In genomic region chr11:15773024-15773423, GRCh38 we compare ENCODE assay signal across 24 cellular contexts.
"Had no signal": no experiment of that assay in that cellular context is flagged by ENCODE, and none has a peak within 500 bp of the region (broad histone marks: within the 10 kb centered on the region; RNA-seq: fewer than 3 reads in every experiment).

No MANE protein-coding gene starts in this region.

- H3K4me1 ChIP-seq: colonic mucosa, upper lobe of left lung had no signal

- H3K36me3 ChIP-seq: colonic mucosa, esophagus squamous epithelium, left ventricle myocardium inferior, lower lobe of right lung, neural progenitor cell, sigmoid colon, stomach, tibial artery, upper lobe of left lung had no signal

- H3K36me3 Mint-ChIP-seq: immature natural killer cell; naive thymus-derived CD8-positive, alpha-beta T cell; stimulated activated effector memory CD8-positive, alpha-beta T cell treated with anti-CD3 and anti-CD28 coated beads, Interleukin-12 subunit alpha, Interleukin-12 subunit beta, amount 100 ng/mL, for 72 hours had no signal

- H3K27me3 ChIP-seq: colonic mucosa, neural progenitor cell, stomach, tibial artery, upper lobe of left lung had no signal

- H3K9me3 ChIP-seq: colonic mucosa, esophagus squamous epithelium, left ventricle myocardium inferior, lower lobe of right lung, psoas muscle, sigmoid colon, stomach, tibial artery, upper lobe of left lung had no signal

- H3K4me2 ChIP-seq: neural progenitor cell had no signal

- H2AFZ ChIP-seq: neural progenitor cell had no signal

- H3K9ac ChIP-seq: neural progenitor cell had no signal

- H3K4me1 Mint-ChIP-seq: immature natural killer cell; naive thymus-derived CD8-positive, alpha-beta T cell; stimulated activated effector memory CD8-positive, alpha-beta T cell treated with anti-CD3 and anti-CD28 coated beads, Interleukin-12 subunit alpha, Interleukin-12 subunit beta, amount 100 ng/mL, for 72 hours had no signal

- H3K27ac ChIP-seq: colonic mucosa, esophagus squamous epithelium, lower lobe of right lung, neural progenitor cell, psoas muscle, sigmoid colon, stomach, tibial artery had no signal

- H3K4me3 Mint-ChIP-seq: immature natural killer cell; naive thymus-derived CD8-positive, alpha-beta T cell; stimulated activated effector memory CD8-positive, alpha-beta T cell treated with anti-CD3 and anti-CD28 coated beads, Interleukin-12 subunit alpha, Interleukin-12 subunit beta, amount 100 ng/mL, for 72 hours had no signal

- H3K9me3 Mint-ChIP-seq: naive thymus-derived CD8-positive, alpha-beta T cell; stimulated activated effector memory CD8-positive, alpha-beta T cell treated with anti-CD3 and anti-CD28 coated beads, Interleukin-12 subunit alpha, Interleukin-12 subunit beta, amount 100 ng/mL, for 72 hours had no signal

- H3K4me3 ChIP-seq: colonic mucosa, esophagus squamous epithelium, left ventricle myocardium inferior, lower lobe of right lung, neural progenitor cell, psoas muscle, sigmoid colon, stomach, tibial artery, upper lobe of left lung had no signal

- H3K27ac Mint-ChIP-seq: immature natural killer cell; naive thymus-derived CD8-positive, alpha-beta T cell; stimulated activated effector memory CD8-positive, alpha-beta T cell treated with anti-CD3 and anti-CD28 coated beads, Interleukin-12 subunit alpha, Interleukin-12 subunit beta, amount 100 ng/mL, for 72 hours had no signal

- DNase-seq: colonic mucosa; dermis blood vessel endothelial cell; effector memory CD4-positive, alpha-beta T cell; esophagus squamous epithelium; hypothalamus; immature natural killer cell; islet precursor cell; kidney glomerular epithelial cell; left colon; left ventricle myocardium inferior; lower lobe of right lung; naive thymus-derived CD8-positive, alpha-beta T cell; posterior cingulate gyrus; psoas muscle; right cardiac atrium; sigmoid colon; stimulated activated CD4-positive, alpha-beta T cell treated with anti-CD3 and anti-CD28 coated beads, Interleukin-2, amount 100 ng/mL, for 24 hours; stimulated activated CD4-positive, alpha-beta T cell treated with anti-CD3 and anti-CD28 coated beads, Interleukin-4, amount 100 ng/mL, for 24 hours; stimulated activated naive CD4-positive, alpha-beta T cell treated with Interleukin-2 at 50 U/mL for 16 hours; stomach; tibial artery; upper lobe of left lung had no signal

- ATAC-seq: left colon; naive thymus-derived CD8-positive, alpha-beta T cell; psoas muscle; right cardiac atrium; stimulated activated effector memory CD8-positive, alpha-beta T cell treated with anti-CD3 and anti-CD28 coated beads, Interleukin-12 subunit alpha, Interleukin-12 subunit beta, amount 100 ng/mL, for 72 hours had no signal
